17 cellular contexts compared by ENCODE assay signal in the genomic region with DNA sequence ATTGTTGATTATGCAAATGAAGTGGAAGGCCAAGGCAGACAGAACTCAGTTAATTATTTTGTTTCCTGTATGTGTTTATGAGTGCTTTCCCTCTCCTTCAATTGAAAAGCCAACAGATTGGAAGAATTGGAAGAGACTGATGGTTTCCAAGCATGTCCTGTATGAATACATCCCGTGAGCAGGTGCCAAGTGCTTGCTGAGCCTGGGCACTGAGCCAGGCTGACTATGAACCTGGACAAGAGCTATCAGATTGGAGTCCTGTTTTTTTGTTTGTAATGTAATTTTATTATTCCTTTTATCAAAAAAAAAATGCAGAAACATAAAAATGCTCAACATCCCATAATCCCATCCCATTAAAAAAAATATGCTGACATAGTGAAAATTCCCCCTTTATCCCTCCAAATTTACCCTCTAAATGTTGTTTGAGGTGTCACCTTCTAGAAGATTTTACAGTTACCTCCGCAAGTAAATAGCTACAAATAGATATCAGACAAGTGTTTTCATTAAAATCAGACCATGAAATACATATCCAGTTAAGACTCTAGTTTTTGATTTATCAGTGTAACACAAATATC.
DNase-seq lines count a peak whose midpoint lies in the region; ATAC-seq and TF ChIP-seq lines count a peak whose summit lies in the region.
"Had no signal": no experiment of that assay in that cellular context is flagged by ENCODE, and none has a peak within 500 bp of the region (broad histone marks: within the 10 kb centered on the region; RNA-seq: fewer than 3 reads in every experiment).

No MANE protein-coding gene starts in this region.

- WGBS in esophagus muscularis mucosa: 45% methylated on average over 2 of the region's 2 CpGs

- peaks cover 9 to 55% (median 48%) of the 10 kb centered on the region in 4 donors for H3K4me1 ChIP-seq in esophagus muscularis mucosa
- H3K4me1 ChIP-seq: breast epithelium, neural progenitor cell had no signal

- DNase-seq in DMS79 treated with DMSO at 0.1 percent for 48 hours (lab: John Stamatoyannopoulos, UW): peak; percentile 72
- peak; percentile 88 for DNase-seq in NCI-H146 treated with DMSO at 0.1 percent for 48 hours (lab: John Stamatoyannopoulos, UW; ENCODE audit: unreplicated experiment)
- peak; percentile 48 for DNase-seq in NCI-H510A (lab: John Stamatoyannopoulos, UW)
- peak; percentile 37 for DNase-seq in esophagus muscularis mucosa (ENCODE audit: extremely low spot score)
- DNase-seq in RKO (ENCODE audit: low spot score): no peak
- no peak for DNase-seq in middle frontal gyrus (ENCODE audit: extremely low spot score, low spot score)
- no peak for DNase-seq in Ammon's horn (ENCODE audit: low spot score)
- DNase-seq: activated CD8-positive, alpha-beta memory T cell treated with anti-CD3 and anti-CD28 coated beads, Interleukin-2, amount 10 ng/mL, durations not matched to agents 7 days and 5 days; activated naive CD4-positive, alpha-beta T cell treated with anti-CD3 and anti-CD28 coated beads for 36 hours; CD4-positive, alpha-beta T cell; foreskin melanocyte; OCI-M1; right cardiac atrium had no signal

- no peaks in the 10 kb centered on the region for H3K36me3 ChIP-seq in esophagus muscularis mucosa
- H3K36me3 ChIP-seq: breast epithelium, neural progenitor cell, tibial nerve had no signal

- H3K9me3 ChIP-seq in esophagus muscularis mucosa: no peaks in the 10 kb centered on the region
- H3K9me3 ChIP-seq: breast epithelium, tibial nerve had no signal

- no peak for TF ChIP-seq CTCF in esophagus muscularis mucosa (IDR thresholded peaks at IDR 0.05)

- no peak for TF ChIP-seq POLR2A in esophagus muscularis mucosa (IDR thresholded peaks at IDR 0.05; ENCODE audit: low read depth)

- intact Hi-C loops in esophagus muscularis mucosa (cut with DNase I): no loop called here

- no peak overlapping the region for H3K27ac ChIP-seq in esophagus muscularis mucosa (replicated peaks in 1 of 4)
- H3K27ac ChIP-seq: breast epithelium, neural progenitor cell, tibial nerve had no signal

- no peak overlapping the region for H3K4me3 ChIP-seq in esophagus muscularis mucosa
- H3K4me3 ChIP-seq: breast epithelium, neural progenitor cell, tibial nerve had no signal

- TF ChIP-seq EP300 in esophagus muscularis mucosa (IDR thresholded peaks at IDR 0.05): no peak

- ATAC-seq in HG02870 (IDR thresholded peaks at IDR 0.05; ENCODE audit: unreplicated experiment): no peak
- ATAC-seq: activated CD8-positive, alpha-beta memory T cell treated with anti-CD3 and anti-CD28 coated beads, Interleukin-2, amount 10 ng/mL, durations not matched to agents 7 days and 5 days; right cardiac atrium had no signal

- no peaks in the 10 kb centered on the region for H3K27me3 ChIP-seq in esophagus muscularis mucosa
- H3K27me3 ChIP-seq: breast epithelium, neural progenitor cell, tibial nerve had no signal

Comparison
In these comparisons a context has a peak if more than half of its experiments do, and no peak if none do; other contexts are left out.
1. DNase-seq: peak in DMS79 treated with DMSO at 0.1 percent for 48 hours (single experiment), NCI-H146 treated with DMSO at 0.1 percent for 48 hours (single experiment), NCI-H510A (single experiment) and esophagus muscularis mucosa (single experiment); none in RKO (single experiment), middle frontal gyrus (single experiment) and Ammon's horn (single experiment).